1 cellular context compared by ENCODE assay signal in the genomic region with DNA sequence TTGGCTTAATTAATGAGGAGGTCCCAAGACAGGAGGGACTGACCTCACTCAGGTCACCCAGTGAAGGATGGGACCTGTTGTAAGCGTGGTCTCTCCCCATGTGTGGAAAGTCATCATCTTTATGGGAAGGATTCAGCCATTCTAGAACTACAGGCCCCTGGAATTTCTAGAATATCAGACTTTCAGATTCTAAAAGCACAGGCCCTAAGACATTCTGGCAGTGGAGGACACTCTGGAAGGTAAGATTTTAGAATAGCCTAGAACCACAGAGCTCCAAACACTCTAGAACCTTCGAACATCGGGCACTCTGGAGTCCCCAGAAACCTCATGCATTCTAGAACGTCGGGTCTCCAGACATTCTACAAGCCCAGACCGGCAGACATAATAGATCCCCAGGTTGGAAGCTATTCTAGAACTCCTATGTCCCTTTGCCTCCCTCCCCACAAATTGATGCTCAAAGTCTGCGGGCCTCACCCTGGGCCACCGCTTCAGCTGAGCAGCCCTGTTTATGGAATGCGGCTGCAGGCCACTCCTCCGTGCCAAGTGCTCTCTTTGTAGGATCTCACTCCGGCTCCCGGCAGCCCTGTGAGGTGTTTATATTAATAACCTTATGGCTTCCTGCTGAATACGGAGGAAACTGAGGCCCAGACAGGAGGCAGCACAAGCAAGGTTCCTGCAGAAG.
TF ChIP-seq lines count a peak whose summit lies in the region.

No MANE protein-coding gene starts in this region.

TF ChIP-seq in endothelial cell of umbilical vein, 7 proteins besides CTCF, POLR2A, EP300 and RAD21:
- no peak for TF ChIP-seq JUN (IDR thresholded peaks at IDR 0.05; ENCODE audit: borderline replicate concordance, insufficient read depth, insufficient read length, low read depth)
- TF ChIP-seq EZH2 (IDR thresholded peaks at IDR 0.05; ENCODE audit: borderline replicate concordance, low read depth, low read length, severe bottlenecking), result peak; percentile 12
TF ChIP-seq in endothelial cell of umbilical vein: peak in this region for 1.
